ENCODE assay signal across 1 cellular context in the genomic region with DNA sequence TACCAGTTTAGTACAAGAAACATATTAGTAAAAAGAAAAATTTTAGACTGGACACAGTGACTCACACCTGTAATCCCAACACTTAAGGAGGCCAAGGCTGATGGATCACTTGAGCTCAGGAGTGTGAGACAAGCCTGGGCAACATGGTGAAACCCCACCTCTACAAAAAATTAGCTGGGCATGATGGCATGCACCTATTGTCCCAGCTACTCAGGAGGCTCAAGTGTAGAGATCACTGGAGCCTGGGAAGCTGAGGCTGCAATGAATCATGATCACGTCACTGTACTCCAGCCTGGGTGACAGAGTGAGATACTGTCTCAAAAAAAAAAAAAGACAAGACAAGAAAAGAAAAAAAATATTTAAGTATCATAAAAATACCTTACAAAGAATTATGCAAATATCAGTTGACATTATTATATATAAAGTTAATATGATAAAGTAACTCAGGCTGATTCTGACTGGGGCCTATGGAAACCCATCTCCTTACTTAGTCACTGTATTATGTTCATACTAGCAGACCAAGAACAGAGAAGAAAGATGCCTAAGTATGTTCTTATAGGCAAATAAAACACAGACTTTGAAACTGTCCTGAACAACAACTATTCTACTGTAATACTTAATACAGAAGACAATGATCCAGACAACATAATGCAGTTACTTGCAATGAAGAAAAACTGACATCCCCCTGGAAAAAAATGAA.
TF ChIP-seq lines count a peak whose summit lies in the region.

No MANE protein-coding gene starts in this region.

TF ChIP-seq in IMR-90, 13 proteins besides CTCF, POLR2A, EP300 and RAD21:
- TF ChIP-seq CHD1 (IDR thresholded peaks at IDR 0.05; ENCODE audit: low read depth, low read length) (no peak), MXI1 (IDR thresholded peaks at IDR 0.05; ENCODE audit: borderline replicate concordance, low read depth, low read length) (no peak), RCOR1 (IDR thresholded peaks at IDR 0.05; ENCODE audit: insufficient replicate concordance, low read length) (no peak), CEBPB (IDR thresholded peaks at IDR 0.05; ENCODE audit: low read depth, low read length) (no peak), NFE2L2 (IDR thresholded peaks at IDR 0.05; ENCODE audit: low read depth, low read length) (no peak), MAFK (IDR thresholded peaks at IDR 0.05; ENCODE audit: low read depth, low read length) (no peak), MAZ (IDR thresholded peaks at IDR 0.05; ENCODE audit: borderline replicate concordance, low read depth, low read length) (no peak), BHLHE40 (IDR thresholded peaks at IDR 0.05; ENCODE audit: low read depth, low read length) (no peak), USF2 (IDR thresholded peaks at IDR 0.05; ENCODE audit: low read depth, low read length) (no peak), SMC3 (IDR thresholded peaks at IDR 0.05; ENCODE audit: low read depth, low read length) (no peak)
